In genomic region chr2:156065912-156066311, GRCh38 we compare ENCODE assay signal across 15 cellular contexts.
A peak's percentile ranks its signal among the peaks of the same experiment; 100 is the strongest.
DNase-seq lines count a peak whose midpoint lies in the region; ATAC-seq and TF ChIP-seq lines count a peak whose summit lies in the region.
"Had no signal": no experiment of that assay in that cellular context is flagged by ENCODE, and none has a peak within 500 bp of the region (broad histone marks: within the 10 kb centered on the region; RNA-seq: fewer than 3 reads in every experiment).

No MANE protein-coding gene starts in this region.

- H3K27me3 Mint-ChIP-seq in H9 (ENCODE audit: low read depth): no peaks in the 10 kb centered on the region
- H3K27me3 Mint-ChIP-seq: naive B cell had no signal

- no peak overlapping the region for H2BK12ac ChIP-seq in H9 (ENCODE audit: insufficient read length, low read depth, low read length)

- no peak overlapping the region for H2AFZ ChIP-seq in H9 (ENCODE audit: low read length)

- H2BK5ac ChIP-seq in H9 (ENCODE audit: insufficient read length, low read length): no peak overlapping the region

- no peaks in the 10 kb centered on the region for H4K20me1 ChIP-seq in H9 (ENCODE audit: control insufficient read depth, insufficient read depth, insufficient read length)

- H3K27ac ChIP-seq in H9 (ENCODE audit: insufficient read length, low read depth, low read length) (no peak overlapping the region), liver (ENCODE audit: low read depth in 1 of 2, low read length in 2 of 2) (no peak overlapping the region)
- H3K27ac ChIP-seq: thoracic aorta had no signal

- H3K27me3 ChIP-seq in H9 (ENCODE audit: insufficient read depth, low read length) (no peaks in the 10 kb centered on the region), liver (ENCODE audit: control insufficient read depth in 4 of 4, insufficient read depth in 4 of 4, low read length in 3 of 4) (no peaks in the 10 kb centered on the region)

- TF ChIP-seq CTCF in H9 (conservative IDR thresholded peaks at IDR 0.05) (peak; percentile 62), liver (IDR thresholded peaks at IDR 0.05; ENCODE audit: low read depth, low read length, missing input control) (peak; percentile 9)

- no peak overlapping the region for H2BK15ac ChIP-seq in H9 (ENCODE audit: low read depth, low read length)

- H4K8ac ChIP-seq in H9 (replicated peaks; ENCODE audit: insufficient read length, low read depth, low read length): no peak overlapping the region

- no peaks in the 10 kb centered on the region for H3K23me2 ChIP-seq in H9 (ENCODE audit: insufficient read length, low read depth, low read length, poor library complexity, severe bottlenecking)

- H3K4me1 Mint-ChIP-seq in H9: no peaks in the 10 kb centered on the region
- H3K4me1 Mint-ChIP-seq: activated CD4-positive, alpha-beta memory T cell treated with anti-CD3 and anti-CD28 coated beads, Interleukin-2, amount 10 ng/mL, durations not matched to agents 7 days and 5 days; naive B cell had no signal

- no peak overlapping the region for H4K91ac ChIP-seq in H9 (ENCODE audit: insufficient read length, low read depth, low read length)

- no peak overlapping the region for H2BK120ac ChIP-seq in H9 (ENCODE audit: low read depth, low read length, poor library complexity, severe bottlenecking)

- H3K4me3 Mint-ChIP-seq in H9: no peak overlapping the region
- H3K4me3 Mint-ChIP-seq: activated CD4-positive, alpha-beta memory T cell treated with anti-CD3 and anti-CD28 coated beads, Interleukin-2, amount 10 ng/mL, durations not matched to agents 7 days and 5 days; naive B cell had no signal

- TF ChIP-seq RAD21 in liver (IDR thresholded peaks at IDR 0.05): peak; percentile 34 to 66

- H3K4me1 ChIP-seq in H9 (ENCODE audit: insufficient read depth, low read length): no peaks in the 10 kb centered on the region
- H3K4me1 ChIP-seq in liver (ENCODE audit: control insufficient read depth in 4 of 4, insufficient read depth in 4 of 4, low read length in 3 of 4): no peaks in the 10 kb centered on the region

- no peaks in the 10 kb centered on the region for H3K9me3 Mint-ChIP-seq in H9
- H3K9me3 Mint-ChIP-seq: activated CD4-positive, alpha-beta memory T cell treated with anti-CD3 and anti-CD28 coated beads, Interleukin-2, amount 10 ng/mL, durations not matched to agents 7 days and 5 days; activated naive CD4-positive, alpha-beta T cell treated with anti-CD3 and anti-CD28 coated beads, Interleukin-2, amount 50 U/mL, for 72 hours; naive B cell had no signal

- intact Hi-C loops in Right ventricle myocardium superior (cut with DNase I): no loop called here

- no CpG with 5 or more reads among the region's 4 CpGs for WGBS in H9 (ENCODE audit: extremely low coverage, insufficient read length, low lambda C conversion rate)
- 85% methylated on average over 4 of the region's 4 CpGs for WGBS in liver

- H3K23ac ChIP-seq in H9 (ENCODE audit: insufficient read length, low read depth, low read length): no peak overlapping the region

- no peak overlapping the region for H3K56ac ChIP-seq in H9 (ENCODE audit: insufficient read length, low read depth, low read length)

- H3K36me3 Mint-ChIP-seq in H9 (ENCODE audit: insufficient read depth in 1 of 3, low read depth in 3 of 3): no peaks in the 10 kb centered on the region
- H3K36me3 Mint-ChIP-seq: activated naive CD4-positive, alpha-beta T cell treated with anti-CD3 and anti-CD28 coated beads, Interleukin-2, amount 50 U/mL, for 72 hours; naive B cell had no signal

- no peaks in the 10 kb centered on the region for H3K36me3 ChIP-seq in liver (ENCODE audit: control insufficient read depth in 4 of 4, insufficient read depth in 3 of 4, low read depth in 1 of 4, low read length in 3 of 4)
- H3K36me3 ChIP-seq: thoracic aorta had no signal

- H3T11ph ChIP-seq in H9 (ENCODE audit: low read length): no peak overlapping the region

- H3K9ac ChIP-seq in H9 (ENCODE audit: extremely low read depth, insufficient read length, low read length) (no peak overlapping the region), liver (ENCODE audit: low read depth in 1 of 2, low read length in 2 of 2) (no peak overlapping the region)

- no peak overlapping the region for H3K27ac Mint-ChIP-seq in H9
- H3K27ac Mint-ChIP-seq: activated CD4-positive, alpha-beta memory T cell treated with anti-CD3 and anti-CD28 coated beads, Interleukin-2, amount 10 ng/mL, durations not matched to agents 7 days and 5 days; activated naive CD4-positive, alpha-beta T cell treated with anti-CD3 and anti-CD28 coated beads, Interleukin-2, amount 50 U/mL, for 72 hours; naive B cell had no signal

- no peaks in the 10 kb centered on the region for H3K79me2 ChIP-seq in H9 (ENCODE audit: insufficient read depth, low read length)

- no peak overlapping the region for H3K4ac ChIP-seq in H9 (ENCODE audit: low read depth, low read length)

- no peak for ATAC-seq in HG02610 (IDR thresholded peaks at IDR 0.05; ENCODE audit: unreplicated experiment)
- no peak for ATAC-seq in Right ventricle myocardium superior (ENCODE audit: poor library complexity)
- ATAC-seq: activated naive CD4-positive, alpha-beta T cell treated with anti-CD3 and anti-CD28 coated beads, Interleukin-2, amount 50 U/mL, for 72 hours; sciatic nerve had no signal

- H3K4me3 ChIP-seq in liver (ENCODE audit: low read depth in 1 of 3, low read length in 3 of 3): no peak overlapping the region
- H3K4me3 ChIP-seq: thoracic aorta had no signal

- H3K14ac ChIP-seq in H9 (ENCODE audit: insufficient read depth, low read length): no peak overlapping the region

- no peak overlapping the region for H2BK20ac ChIP-seq in H9 (ENCODE audit: low read depth, low read length, poor library complexity, severe bottlenecking)

- no peaks in the 10 kb centered on the region for H3K9me3 ChIP-seq in H9 (ENCODE audit: control insufficient read depth, low read depth, low read length)
- H3K9me3 ChIP-seq in liver (ENCODE audit: control insufficient read depth in 4 of 4, low read length in 3 of 4): no peaks in the 10 kb centered on the region
- H3K9me3 ChIP-seq: thoracic aorta had no signal

- H3K79me1 ChIP-seq in H9 (ENCODE audit: insufficient read depth, low read depth, low read length, poor library complexity, severe bottlenecking): no peaks in the 10 kb centered on the region

- H4K5ac ChIP-seq in H9 (ENCODE audit: insufficient read length, low read depth, low read length): no peak overlapping the region

- peak; percentile 29 for DNase-seq in NCI-H2029 (lab: John Stamatoyannopoulos, UW)
- DNase-seq in NCI-H2029 treated with DMSO at 0.1 percent for 48 hours (lab: John Stamatoyannopoulos, UW): no peak
- no peak for DNase-seq in H9
- peak; percentile 46 for DNase-seq in RPMI8226
- DNase-seq in stimulated activated CD4-positive, alpha-beta T cell treated with anti-CD3 and anti-CD28 coated beads, Interleukin-4, amount 100 ng/mL, for 24 hours: no peak
- no peak for DNase-seq in Right ventricle myocardium superior
- DNase-seq: activated CD4-positive, alpha-beta memory T cell treated with anti-CD3 and anti-CD28 coated beads, Interleukin-2, amount 10 ng/mL, durations not matched to agents 7 days and 5 days; naive B cell; NCI-H510A treated with DMSO at 0.1 percent for 48 hours; T-helper 1 cell had no signal

- no peak overlapping the region for H3K18ac ChIP-seq in H9 (ENCODE audit: insufficient read length, low read depth, low read length)

- H3K4me2 ChIP-seq in H9 (ENCODE audit: insufficient read depth, insufficient read length, low read length): no peak overlapping the region

- no peak overlapping the region for H2AK5ac ChIP-seq in H9 (ENCODE audit: insufficient read length, low read length)

TF ChIP-seq in liver, 16 proteins besides CTCF, POLR2A, EP300 and RAD21:
- TF ChIP-seq MAX (IDR thresholded peaks at IDR 0.05) (no peak), ZBTB33 (IDR thresholded peaks at IDR 0.05) (no peak), ATF3 (IDR thresholded peaks at IDR 0.05) (no peak), GABPA (IDR thresholded peaks at IDR 0.05 in 1 of 2, conservative IDR thresholded peaks at IDR 0.05 in 1 of 2) (no peak), NR2F2 (IDR thresholded peaks at IDR 0.05) (no peak), FOXA1 (IDR thresholded peaks at IDR 0.05) (no peak), RXRA (IDR thresholded peaks at IDR 0.05) (no peak)

Comparison
In these comparisons a context has a peak if more than half of its experiments do, and no peak if none do; other contexts are left out.
1. DNase-seq: peak in NCI-H2029 (single experiment) and RPMI8226 (single experiment); none in NCI-H2029 treated with DMSO at 0.1 percent for 48 hours (single experiment), H9 (single experiment), stimulated activated CD4-positive, alpha-beta T cell treated with anti-CD3 and anti-CD28 coated beads, Interleukin-4, amount 100 ng/mL, for 24 hours (single experiment) and Right ventricle myocardium superior (single experiment).